In the genomic region with DNA sequence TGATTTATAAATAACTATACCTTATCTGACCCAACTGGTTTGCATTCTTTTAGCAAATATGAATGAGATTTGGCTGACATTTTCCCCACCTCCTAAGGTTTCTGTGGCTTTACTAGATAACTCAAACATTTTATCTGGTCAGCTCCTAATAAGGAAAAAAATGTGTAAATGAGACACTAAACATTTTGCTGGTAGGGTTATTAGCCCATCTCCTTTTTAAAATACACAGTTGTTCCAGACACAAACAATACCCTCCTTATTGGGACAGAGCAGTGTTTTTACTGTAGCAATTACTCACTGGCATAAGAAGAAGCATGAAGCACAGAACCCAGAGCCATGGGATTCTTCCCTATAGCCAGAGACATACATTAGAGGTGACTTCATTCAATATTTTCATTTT, we compare ENCODE assay signal across 28 cellular contexts.
"Had no signal": no experiment of that assay in that cellular context is flagged by ENCODE, and none has a peak within 500 bp of the region (broad histone marks: within the 10 kb centered on the region; RNA-seq: fewer than 3 reads in every experiment).

No MANE protein-coding gene starts in this region.

- H3K4me1 ChIP-seq: breast epithelium had no signal

- DNase-seq: activated B cell treated with CpG ODN at 0.5 μM for 24 hours; activated CD4-positive, alpha-beta memory T cell treated with anti-CD3 and anti-CD28 coated beads, Interleukin-2, amount 10 ng/mL, durations not matched to agents 7 days and 5 days; activated CD4-positive, alpha-beta T cell treated with anti-CD3 and anti-CD28 coated beads for 4 hours; activated CD4-positive, alpha-beta T cell treated with anti-CD3 and anti-CD28 coated beads, Interleukin-2, amount 10 ng/mL, durations not matched to agents 24 days and 14 days; activated CD4-positive, alpha-beta T cell treated with anti-CD3 and anti-CD28 coated beads, Interleukin-2, amount 50 U/mL, for 1 hour; activated CD4-positive, alpha-beta T cell treated with anti-CD3 and anti-CD28 coated beads, Interleukin-2, amount 50 U/mL, for 4 hours; activated CD4-positive, CD25-positive, alpha-beta regulatory T cell treated with anti-CD3 and anti-CD28 coated beads, Interleukin-2, amount 50 U/mL, for 72 hours; activated CD8-positive, alpha-beta memory T cell treated with anti-CD3 and anti-CD28 coated beads for 24 hours; activated CD8-positive, alpha-beta memory T cell treated with anti-CD3 and anti-CD28 coated beads, Interleukin-2, amount 10 ng/mL, durations not matched to agents 7 days and 5 days; activated CD8-positive, alpha-beta memory T cell treated with anti-CD3 and anti-CD28 coated beads, Interleukin-2, amount 50 U/mL, for 48 hours; activated CD8-positive, alpha-beta T cell treated with anti-CD3 and anti-CD28 coated beads, Interleukin-2, amount 10 ng/mL, durations not matched to agents 7 days and 5 days; activated effector memory CD4-positive, alpha-beta T cell treated with Interleukin-2 at 50 U/mL for 16 hours; activated gamma-delta T cell; activated naive CD4-positive, alpha-beta T cell treated with anti-CD3 and anti-CD28 coated beads, Interleukin-2, amount 10 ng/mL, durations not matched to agents 7 days and 5 days; activated naive CD4-positive, alpha-beta T cell treated with Interleukin-2 at 50 U/mL for 16 hours; activated naive CD8-positive, alpha-beta T cell treated with anti-CD3 and anti-CD28 coated beads, Interleukin-2, amount 10 ng/mL, durations not matched to agents 7 days and 5 days; activated naive CD8-positive, alpha-beta T cell treated with anti-CD3 and anti-CD28 coated beads, Interleukin-2, amount 50 U/mL, for 24 hours; activated T-cell treated with anti-CD3 and anti-CD28 coated beads, Interleukin-2, amount 50 U/mL, for 24 hours; activated T-cell treated with anti-CD3 and anti-CD28 coated beads, Interleukin-2, amount 50 U/mL, for 48 hours; amniotic stem cell; aorta; brain microvascular endothelial cell; central memory CD4-positive, alpha-beta T cell; T-cell; T-helper 17 cell; T-helper 9 cell had no signal

- H3K27me3 ChIP-seq: brain microvascular endothelial cell, breast epithelium had no signal

- H3K36me3 ChIP-seq: brain microvascular endothelial cell, breast epithelium had no signal

- H3K4me3 ChIP-seq: breast epithelium had no signal

- H3K27ac ChIP-seq: brain microvascular endothelial cell, breast epithelium, VCaP had no signal

- H3K9me3 ChIP-seq: breast epithelium had no signal

- ATAC-seq: activated CD8-positive, alpha-beta memory T cell treated with anti-CD3 and anti-CD28 coated beads, Interleukin-2, amount 10 ng/mL, durations not matched to agents 7 days and 5 days; activated CD8-positive, alpha-beta T cell treated with anti-CD3 and anti-CD28 coated beads, Interleukin-2, amount 10 ng/mL, durations not matched to agents 7 days and 5 days; activated naive CD8-positive, alpha-beta T cell treated with anti-CD3 and anti-CD28 coated beads, Interleukin-2, amount 50 U/mL, for 24 hours; T-cell; T-helper 17 cell had no signal
